In genomic region chr14:104735830-104736642, GRCh38 we compare ENCODE assay signal across 10 cellular contexts. TPM values are rescaled to one million over a fixed set of nuclear protein-coding genes. Genes with fewer than 3 reads are reported as not detected.
A peak's percentile ranks its signal among the peaks of the same experiment; 100 is the strongest.
DNase-seq lines count a peak whose midpoint lies in the region; ATAC-seq, FAIRE-seq and TF ChIP-seq lines count a peak whose summit lies in the region.
"Had no signal": no experiment of that assay in that cellular context is flagged by ENCODE, and none has a peak within 500 bp of the region (broad histone marks: within the 10 kb centered on the region; RNA-seq: fewer than 3 reads in every experiment).

No MANE protein-coding gene starts in this region.

- H3K4me3 ChIP-seq in kidney (ENCODE audit: low read length in 2 of 2) (no peak overlapping the region), skeletal muscle tissue (ENCODE audit: low read length in 3 of 3) (peak overlapping the region; percentile 13 to 56 (median 43))

- DNase-seq in HCEC 1CT (peak; percentile 76), cerebellum (ENCODE audit: low spot score) (peak; percentile 55), kidney (peak; percentile 97), DMS114 treated with DMSO at 0.1 percent for 48 hours (lab: John Stamatoyannopoulos, UW; ENCODE audit: unreplicated experiment) (no peak), HEK293T (ENCODE audit: extremely low spot score) (no peak)
- no peak for DNase-seq in activated naive CD4-positive, alpha-beta T cell (lab: John Stamatoyannopoulos, UW)
- DNase-seq: activated T-cell treated with anti-CD3 and anti-CD28 coated beads for 4 hours had no signal

- CTCF ChIA-PET in HEK293T (lab: Yijun Ruan, JAX), result interaction anchor here (1.4 kb wide), 1 partner anchor 16 kb away, joined by 3 read pairs; no protein-coding TSS in a partner anchor

- H3K9ac ChIP-seq in kidney (ENCODE audit: low read length in 2 of 2), result no peak overlapping the region
- H3K9ac ChIP-seq in skeletal muscle tissue (ENCODE audit: low read depth in 1 of 3, low read length in 3 of 3), result peak overlapping the region; percentile 62 to 95 (median 83)

- H3K27ac ChIP-seq in kidney (ENCODE audit: low read depth in 2 of 2, low read length in 2 of 2), result peak overlapping the region; percentile 85 to 87
- H3K27ac ChIP-seq in skeletal muscle tissue (ENCODE audit: low read depth, low read length), result peak overlapping the region; percentile 96

- H3K36me3 ChIP-seq in kidney (ENCODE audit: control insufficient read depth in 1 of 2, insufficient read depth in 2 of 2, low read length in 2 of 2) (peaks cover 0 to 6% of the 10 kb centered on the region in 2 donors), skeletal muscle tissue (ENCODE audit: control insufficient read depth in 3 of 3, insufficient read depth in 3 of 3, low read length in 3 of 3) (peaks cover 29 to 39% (median 38%) of the 10 kb centered on the region in 3 donors)

- no peaks in the 10 kb centered on the region for H3K27me3 ChIP-seq in skeletal muscle tissue (ENCODE audit: control insufficient read depth in 3 of 3, insufficient read depth in 3 of 3, low read length in 3 of 3)

- no peak for FAIRE-seq in kidney (lab: Jason Lieb, UNC)

- no peak for TF ChIP-seq CTCF in kidney (IDR thresholded peaks at IDR 0.05; ENCODE audit: borderline replicate concordance, extremely low read depth, insufficient read depth)

- no peaks in the 10 kb centered on the region for H3K9me3 ChIP-seq in kidney (ENCODE audit: control insufficient read depth in 1 of 2, low read length in 2 of 2)
- no peaks in the 10 kb centered on the region for H3K9me3 ChIP-seq in skeletal muscle tissue (ENCODE audit: control insufficient read depth in 3 of 3, low read length in 3 of 3)

- peaks cover 13 to 36% of the 10 kb centered on the region in 2 donors for H3K4me1 ChIP-seq in kidney (ENCODE audit: control insufficient read depth in 1 of 2, insufficient read depth in 1 of 2, low read depth in 1 of 2, low read length in 2 of 2)
- peaks cover 74 to 90% (median 75%) of the 10 kb centered on the region in 3 donors for H3K4me1 ChIP-seq in skeletal muscle tissue (ENCODE audit: control insufficient read depth in 3 of 3, insufficient read depth in 3 of 3, low read length in 3 of 3)

- intact Hi-C loops in kidney (cut with DNase I), result no loop called here

- POLR2A ChIA-PET in HEK293T (lab: Yijun Ruan, JAX), result interaction anchor here (2.8 kb wide), 1 partner anchor 16 kb away, joined by 16 read pairs; the partner anchor contains the start of gene SIVA1

- ATAC-seq in GM21423 (IDR thresholded peaks at IDR 0.05; ENCODE audit: unreplicated experiment), result no peak
- ATAC-seq: left colon had no signal

TF ChIP-seq in HEK293T, 16 proteins besides CTCF, POLR2A, EP300 and RAD21:
- no peak for TF ChIP-seq BHLHE40 (IDR thresholded peaks at IDR 0.05; ENCODE audit: borderline replicate concordance)
- TF ChIP-seq FOXA1 (IDR thresholded peaks at IDR 0.05), result no peak
- TF ChIP-seq ZNF384 (IDR thresholded peaks at IDR 0.05), result no peak
- no peak for TF ChIP-seq TARDBP (IDR thresholded peaks at IDR 0.05)
- no peak for TF ChIP-seq HDGF (IDR thresholded peaks at IDR 0.05; ENCODE audit: borderline replicate concordance)
- TF ChIP-seq FOXK2 (IDR thresholded peaks at IDR 0.05), result no peak
- TF ChIP-seq CTBP1 (IDR thresholded peaks at IDR 0.05; ENCODE audit: borderline replicate concordance), result no peak
- TF ChIP-seq ARNT (IDR thresholded peaks at IDR 0.05), result no peak
TF ChIP-seq in HEK293T: peak in this region for 0.

RNA-seq across cellular contexts. Expression of gene ADSS1, which starts 12.0 kb away (rescaled TPM):
- total RNA-seq in cerebellum (1.9 TPM), kidney (7.5 TPM), skeletal muscle tissue (89.8 TPM)
- polyA plus RNA-seq in kidney (ENCODE audit: insufficient read depth, low read depth, low replicate concordance), result 16.5 TPM

RNA-seq across cellular contexts. Expression of gene SIVA1, which starts 16.9 kb away (rescaled TPM):
- total RNA-seq in cerebellum (16.9 TPM), kidney (65.7 TPM), skeletal muscle tissue (51.7 TPM)
- polyA plus RNA-seq in kidney (ENCODE audit: insufficient read depth, low read depth, low replicate concordance), result 124 TPM

RNA-seq across cellular contexts. Expression of gene INF2, which starts 46.6 kb away (rescaled TPM):
- total RNA-seq in cerebellum (4.2 TPM), kidney (82.7 TPM), skeletal muscle tissue (14.6 TPM)
- 58.5 TPM for polyA plus RNA-seq in kidney (ENCODE audit: insufficient read depth, low read depth, low replicate concordance)

RNA-seq across cellular contexts. Expression of gene AKT1, which starts 59.5 kb away (rescaled TPM):
- total RNA-seq in cerebellum, result 70.9 TPM
- 125 TPM for total RNA-seq in kidney
- polyA plus RNA-seq in kidney (ENCODE audit: insufficient read depth, low read depth, low replicate concordance), result 70.6 TPM
- 151 TPM for total RNA-seq in skeletal muscle tissue

Comparison
In these comparisons a context has a peak if more than half of its experiments do, and no peak if none do; other contexts are left out.
1. DNase-seq: peak in HCEC 1CT (single experiment), cerebellum (single experiment) and kidney (single experiment); none in DMS114 treated with DMSO at 0.1 percent for 48 hours (single experiment), activated naive CD4-positive, alpha-beta T cell (0 of 4) and HEK293T (single experiment).
2. H3K4me3 ChIP-seq: peak in skeletal muscle tissue (3 of 3); none in kidney (0 of 2).
3. H3K9ac ChIP-seq: peak in skeletal muscle tissue (3 of 3); none in kidney (0 of 2).
4. RNA of gene ADSS1, which starts 12.0 kb away (total RNA-seq): 89.8 TPM in skeletal muscle tissue (single experiment); 7.5 TPM in kidney (single experiment) and 1.9 TPM in cerebellum (single experiment); every median in the first group is over 10 times any median in the second.